ENCODE assay signal across 8 cellular contexts in the genomic region with DNA sequence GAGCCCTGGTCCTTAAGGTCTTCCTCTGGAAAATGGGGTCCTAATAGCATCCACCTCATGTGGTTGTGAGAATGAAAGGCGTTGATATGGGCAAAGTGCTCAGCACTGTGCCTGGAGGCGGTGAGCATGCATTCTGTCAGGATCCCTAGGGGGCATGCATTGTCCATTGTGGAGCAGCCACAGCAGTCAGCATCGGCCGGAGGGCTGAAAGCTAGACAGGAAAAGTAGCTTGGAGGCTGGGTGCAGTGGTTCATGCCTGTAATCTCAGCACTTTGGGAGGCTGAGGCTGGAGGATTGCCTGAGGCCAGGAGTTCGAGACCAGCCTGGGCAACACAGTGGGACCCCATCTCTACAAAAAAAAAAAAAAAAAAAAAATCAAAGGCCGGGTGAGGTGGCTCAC.
DNase-seq lines count a peak whose midpoint lies in the region; ATAC-seq and TF ChIP-seq lines count a peak whose summit lies in the region.

No MANE protein-coding gene starts in this region.

- H3K36me3 ChIP-seq in SK-N-SH (replicated peaks in 1 of 2; ENCODE audit: control insufficient read depth in 1 of 2, insufficient read depth in 2 of 2, low read length in 1 of 2) = no peaks in the 10 kb centered on the region
- no peaks in the 10 kb centered on the region for H3K36me3 ChIP-seq in hepatocyte (replicated peaks; ENCODE audit: insufficient read depth, low read depth)
- no peaks in the 10 kb centered on the region for H3K36me3 ChIP-seq in tibial artery

- H3K4me1 ChIP-seq in SK-N-SH (ENCODE audit: control insufficient read depth in 1 of 2, insufficient read depth in 2 of 2, low read depth in 1 of 2, low read length in 1 of 2) (no peaks in the 10 kb centered on the region), hepatocyte (ENCODE audit: insufficient read depth) (no peaks in the 10 kb centered on the region), tibial artery (peaks cover 0 to 13% (median 8%) of the 10 kb centered on the region in 4 donors)

- intact Hi-C loops in tibial artery (cut with DNase I; ENCODE audit: low total_unique reads) = loop anchor here (10.0 kb wide), 2 partner anchors 81 to 111 kb away; no protein-coding TSS in a partner anchor

- H3K9me3 ChIP-seq in SK-N-SH = no peaks in the 10 kb centered on the region
- no peaks in the 10 kb centered on the region for H3K9me3 ChIP-seq in hepatocyte (ENCODE audit: low read depth)
- no peaks in the 10 kb centered on the region for H3K9me3 ChIP-seq in tibial artery

- H4K20me1 ChIP-seq in SK-N-SH (ENCODE audit: insufficient read depth) (no peaks in the 10 kb centered on the region), hepatocyte (ENCODE audit: insufficient read depth, poor library complexity, severe bottlenecking) (no peaks in the 10 kb centered on the region)

- TF ChIP-seq EP300 in SK-N-SH (IDR thresholded peaks at IDR 0.05; ENCODE audit: borderline replicate concordance in 1 of 2, low read depth in 1 of 2, low read length in 1 of 2) = no peak

- H3F3A ChIP-seq in SK-N-SH (replicated peaks; ENCODE audit: insufficient read depth) = no peaks in the 10 kb centered on the region

- POLR2A ChIA-PET in SK-N-SH (lab: Yijun Ruan, JAX) = no interaction called here

- H3K4me3 ChIP-seq in SK-N-SH (ENCODE audit: low read depth in 2 of 2, low read length in 1 of 2) = no peak overlapping the region
- H3K4me3 ChIP-seq in hepatocyte = no peak overlapping the region
- no peak overlapping the region for H3K4me3 ChIP-seq in tibial artery

- no peaks in the 10 kb centered on the region for H3K9me2 ChIP-seq in SK-N-SH
- no peaks in the 10 kb centered on the region for H3K9me2 ChIP-seq in hepatocyte (replicated peaks; ENCODE audit: insufficient read depth)

- TF ChIP-seq CTCF in SK-N-SH (IDR thresholded peaks at IDR 0.05) = no peak
- TF ChIP-seq CTCF in hepatocyte (IDR thresholded peaks at IDR 0.05; ENCODE audit: poor library complexity) = peak; percentile 30
- no peak for TF ChIP-seq CTCF in tibial artery (IDR thresholded peaks at IDR 0.05)

- no peak overlapping the region for H2AFZ ChIP-seq in SK-N-SH (ENCODE audit: low read depth)
- no peak overlapping the region for H2AFZ ChIP-seq in hepatocyte

- TF ChIP-seq RAD21 in SK-N-SH (IDR thresholded peaks at IDR 0.05; ENCODE audit: low read length) = peak; percentile 31; the same call in 1 of the 2 replicates

- peak; percentile 56 to 63 for DNase-seq in AML-193 (lab: John Stamatoyannopoulos, UW)
- DNase-seq in SK-N-SH = no peak
- DNase-seq in hepatocyte (ENCODE audit: low spot score) = no peak
- DNase-seq in tibial artery = peak; percentile 47 to 73
- no peak for DNase-seq in cerebellar nuclear complex (lab: John Stamatoyannopoulos, UW)
- no peak for DNase-seq in mesenteric fat pad (ENCODE audit: low spot score)
- DNase-seq in NCI-H446 treated with DMSO at 0.1 percent for 48 hours (lab: John Stamatoyannopoulos, UW) = no peak

- no peak overlapping the region for H3K9ac ChIP-seq in SK-N-SH

- H3K4me2 ChIP-seq in SK-N-SH (no peak overlapping the region), hepatocyte (no peak overlapping the region)

- H3K27me3 ChIP-seq in SK-N-SH (ENCODE audit: insufficient read depth) (no peaks in the 10 kb centered on the region), hepatocyte (no peaks in the 10 kb centered on the region), tibial artery (peaks cover 0 to 21% of the 10 kb centered on the region in 2 donors)

- CTCF ChIA-PET in SK-N-SH (lab: Yijun Ruan, JAX) = interaction anchor here (0.8 kb wide), 1 partner anchor 12 kb away, joined by 4 read pairs; no protein-coding TSS in a partner anchor

- peak; percentile 50 for ATAC-seq in GM19438 (IDR thresholded peaks at IDR 0.05; ENCODE audit: low read depth, unreplicated experiment)

- no peak overlapping the region for H3K27ac ChIP-seq in SK-N-SH (ENCODE audit: low read depth in 2 of 2, low read length in 1 of 2)
- H3K27ac ChIP-seq in hepatocyte = no peak overlapping the region
- H3K27ac ChIP-seq in tibial artery = no peak overlapping the region

- 66% methylated on average over 5 of the region's 6 CpGs for WGBS in SK-N-SH (ENCODE audit: low lambda C conversion rate)
- 64% methylated on average over 6 of the region's 6 CpGs for WGBS in hepatocyte (ENCODE audit: low lambda C conversion rate, missing lambda C conversion rate)

- no peaks in the 10 kb centered on the region for H3K79me2 ChIP-seq in SK-N-SH (ENCODE audit: insufficient read depth)
- H3K79me2 ChIP-seq in hepatocyte = no peaks in the 10 kb centered on the region

TF ChIP-seq in SK-N-SH, 30 proteins besides CTCF, POLR2A, EP300 and RAD21:
- TF ChIP-seq, protein P1, sequence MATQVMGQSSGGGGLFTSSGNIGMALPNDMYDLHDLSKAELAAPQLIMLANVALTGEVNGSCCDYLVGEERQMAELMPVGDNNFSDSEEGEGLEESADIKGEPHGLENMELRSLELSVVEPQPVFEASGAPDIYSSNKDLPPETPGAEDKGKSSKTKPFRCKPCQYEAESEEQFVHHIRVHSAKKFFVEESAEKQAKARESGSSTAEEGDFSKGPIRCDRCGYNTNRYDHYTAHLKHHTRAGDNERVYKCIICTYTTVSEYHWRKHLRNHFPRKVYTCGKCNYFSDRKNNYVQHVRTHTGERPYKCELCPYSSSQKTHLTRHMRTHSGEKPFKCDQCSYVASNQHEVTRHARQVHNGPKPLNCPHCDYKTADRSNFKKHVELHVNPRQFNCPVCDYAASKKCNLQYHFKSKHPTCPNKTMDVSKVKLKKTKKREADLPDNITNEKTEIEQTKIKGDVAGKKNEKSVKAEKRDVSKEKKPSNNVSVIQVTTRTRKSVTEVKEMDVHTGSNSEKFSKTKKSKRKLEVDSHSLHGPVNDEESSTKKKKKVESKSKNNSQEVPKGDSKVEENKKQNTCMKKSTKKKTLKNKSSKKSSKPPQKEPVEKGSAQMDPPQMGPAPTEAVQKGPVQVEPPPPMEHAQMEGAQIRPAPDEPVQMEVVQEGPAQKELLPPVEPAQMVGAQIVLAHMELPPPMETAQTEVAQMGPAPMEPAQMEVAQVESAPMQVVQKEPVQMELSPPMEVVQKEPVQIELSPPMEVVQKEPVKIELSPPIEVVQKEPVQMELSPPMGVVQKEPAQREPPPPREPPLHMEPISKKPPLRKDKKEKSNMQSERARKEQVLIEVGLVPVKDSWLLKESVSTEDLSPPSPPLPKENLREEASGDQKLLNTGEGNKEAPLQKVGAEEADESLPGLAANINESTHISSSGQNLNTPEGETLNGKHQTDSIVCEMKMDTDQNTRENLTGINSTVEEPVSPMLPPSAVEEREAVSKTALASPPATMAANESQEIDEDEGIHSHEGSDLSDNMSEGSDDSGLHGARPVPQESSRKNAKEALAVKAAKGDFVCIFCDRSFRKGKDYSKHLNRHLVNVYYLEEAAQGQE (IDR thresholded peaks at IDR 0.05; ENCODE audit: low read depth, low read length) = no peak
- TF ChIP-seq, protein P2, sequence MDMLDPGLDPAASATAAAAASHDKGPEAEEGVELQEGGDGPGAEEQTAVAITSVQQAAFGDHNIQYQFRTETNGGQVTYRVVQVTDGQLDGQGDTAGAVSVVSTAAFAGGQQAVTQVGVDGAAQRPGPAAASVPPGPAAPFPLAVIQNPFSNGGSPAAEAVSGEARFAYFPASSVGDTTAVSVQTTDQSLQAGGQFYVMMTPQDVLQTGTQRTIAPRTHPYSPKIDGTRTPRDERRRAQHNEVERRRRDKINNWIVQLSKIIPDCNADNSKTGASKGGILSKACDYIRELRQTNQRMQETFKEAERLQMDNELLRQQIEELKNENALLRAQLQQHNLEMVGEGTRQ (IDR thresholded peaks at IDR 0.05; ENCODE audit: borderline replicate concordance, low read depth, low read length) = no peak
- TF ChIP-seq NFIC (IDR thresholded peaks at IDR 0.05; ENCODE audit: borderline replicate concordance) = no peak
- TF ChIP-seq, protein P3, sequence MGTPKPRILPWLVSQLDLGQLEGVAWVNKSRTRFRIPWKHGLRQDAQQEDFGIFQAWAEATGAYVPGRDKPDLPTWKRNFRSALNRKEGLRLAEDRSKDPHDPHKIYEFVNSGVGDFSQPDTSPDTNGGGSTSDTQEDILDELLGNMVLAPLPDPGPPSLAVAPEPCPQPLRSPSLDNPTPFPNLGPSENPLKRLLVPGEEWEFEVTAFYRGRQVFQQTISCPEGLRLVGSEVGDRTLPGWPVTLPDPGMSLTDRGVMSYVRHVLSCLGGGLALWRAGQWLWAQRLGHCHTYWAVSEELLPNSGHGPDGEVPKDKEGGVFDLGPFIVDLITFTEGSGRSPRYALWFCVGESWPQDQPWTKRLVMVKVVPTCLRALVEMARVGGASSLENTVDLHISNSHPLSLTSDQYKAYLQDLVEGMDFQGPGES (IDR thresholded peaks at IDR 0.05; ENCODE audit: low read depth, low read length) = no peak
- no peak for TF ChIP-seq CHD2 (IDR thresholded peaks at IDR 0.05; ENCODE audit: low read length, partially characterized antibody)
- no peak for TF ChIP-seq FOSL2 (IDR thresholded peaks at IDR 0.05; ENCODE audit: borderline replicate concordance, low read depth)
- no peak for TF ChIP-seq ELF1 (IDR thresholded peaks at IDR 0.05)
- no peak for TF ChIP-seq NRF1 (IDR thresholded peaks at IDR 0.05; ENCODE audit: low read depth, low read length)
- no peak for TF ChIP-seq SMC3 (IDR thresholded peaks at IDR 0.05; ENCODE audit: low read depth, low read length)
- TF ChIP-seq MXI1 (IDR thresholded peaks at IDR 0.05; ENCODE audit: low read depth, low read length) = no peak
- TF ChIP-seq EZH2phosphoT487 (IDR thresholded peaks at IDR 0.05; ENCODE audit: borderline replicate concordance, low read depth) = no peak
- TF ChIP-seq MEF2A (IDR thresholded peaks at IDR 0.05; ENCODE audit: borderline replicate concordance, low read depth) = no peak
- TF ChIP-seq GATA2 (CRISPR knock-in tag; IDR thresholded peaks at IDR 0.05) = no peak
- TF ChIP-seq, protein P4, sequence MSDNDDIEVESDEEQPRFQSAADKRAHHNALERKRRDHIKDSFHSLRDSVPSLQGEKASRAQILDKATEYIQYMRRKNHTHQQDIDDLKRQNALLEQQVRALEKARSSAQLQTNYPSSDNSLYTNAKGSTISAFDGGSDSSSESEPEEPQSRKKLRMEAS (IDR thresholded peaks at IDR 0.05; ENCODE audit: low read depth) = no peak
- TF ChIP-seq FOXJ3 (CRISPR knock-in tag; IDR thresholded peaks at IDR 0.05) = no peak

Comparison
In these comparisons a context has a peak if more than half of its experiments do, and no peak if none do; other contexts are left out.
1. DNase-seq: peak in AML-193 (2 of 2) and tibial artery (2 of 2); none in SK-N-SH (single experiment), hepatocyte (single experiment), cerebellar nuclear complex (0 of 2), mesenteric fat pad (single experiment) and NCI-H446 treated with DMSO at 0.1 percent for 48 hours (single experiment).